15 cellular contexts compared by ENCODE assay signal in the genomic region with DNA sequence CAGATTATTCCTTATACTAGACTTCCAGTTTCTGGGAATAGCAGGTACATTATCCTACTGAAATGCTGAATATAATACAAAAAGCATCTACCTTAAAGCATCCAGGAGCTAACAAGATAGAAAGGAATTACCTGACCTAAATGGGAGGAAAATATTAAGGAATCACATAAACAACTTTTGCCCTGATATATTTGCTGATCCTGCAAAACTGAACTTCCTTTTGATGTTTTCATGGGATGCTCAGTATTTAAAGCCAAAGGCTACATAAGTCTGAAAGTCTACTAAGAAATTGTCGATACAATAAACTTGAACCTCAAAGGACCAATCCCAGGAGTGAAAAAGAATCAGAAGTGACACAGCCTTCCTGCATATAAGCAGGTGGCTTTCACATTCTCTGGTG.
A peak's percentile ranks its signal among the peaks of the same experiment; 100 is the strongest.
DNase-seq lines count a peak whose midpoint lies in the region; ATAC-seq and TF ChIP-seq lines count a peak whose summit lies in the region.
"Had no signal": no experiment of that assay in that cellular context is flagged by ENCODE, and none has a peak within 500 bp of the region (broad histone marks: within the 10 kb centered on the region; RNA-seq: fewer than 3 reads in every experiment).

No MANE protein-coding gene starts in this region.

- H2AFZ ChIP-seq in ACC112 (ENCODE audit: low read length, unreplicated experiment) = peak overlapping the region; percentile 78
- H2AFZ ChIP-seq in trophoblast cell (ENCODE audit: insufficient read depth, low read length, poor library complexity) = no peak overlapping the region
- H2AFZ ChIP-seq: GM23248 had no signal

- H3K9me3 Mint-ChIP-seq in HFFc6 = peaks cover 19% of the 10 kb centered on the region

- H2AK5ac ChIP-seq in trophoblast cell (ENCODE audit: low read length) = no peak overlapping the region

- no peaks in the 10 kb centered on the region; the same call in none of the 2 replicates for H3K27me3 Mint-ChIP-seq in HFFc6 (ENCODE audit: insufficient read depth)

- no peak overlapping the region for H4K91ac ChIP-seq in trophoblast cell (ENCODE audit: low read depth, low read length)

- H3K9ac ChIP-seq in trophoblast cell (ENCODE audit: low read length) = no peak overlapping the region
- H3K9ac ChIP-seq: GM23248 had no signal

- no peak for DNase-seq in HFFc6
- DNase-seq in SJSA1 (ENCODE audit: low read depth in 1 of 2, low spot score in 2 of 2) = no peak
- no peak for DNase-seq in spleen
- no peak for DNase-seq in trophoblast cell
- DNase-seq in mucosa of descending colon = no peak
- DNase-seq: Caco-2; CD8-positive, alpha-beta T cell; DMS53; GF-D8; GM23248 had no signal

- H3K27ac ChIP-seq in ACC112 (ENCODE audit: low read depth, low read length) (no peak overlapping the region), SJSA1 (peak overlapping the region; percentile 33), spleen (peak overlapping the region in 7 of 8 donors; percentile 1 to 52 (median 15)), trophoblast cell (ENCODE audit: low read depth, low read length) (no peak overlapping the region)
- H3K27ac ChIP-seq: HL-60 had no signal

- no peak for ATAC-seq in mucosa of descending colon
- no peak for ATAC-seq in GM18873 (IDR thresholded peaks at IDR 0.05; ENCODE audit: low FRiP score, unreplicated experiment)
- ATAC-seq: CD8-positive, alpha-beta T cell; HCT116 had no signal

- no peak overlapping the region for H3K23ac ChIP-seq in trophoblast cell (ENCODE audit: low read length)

- no peak overlapping the region for H3K4me2 ChIP-seq in trophoblast cell (ENCODE audit: low read length)

- no peak overlapping the region for H4K12ac ChIP-seq in trophoblast cell (ENCODE audit: low read depth, low read length)

- peaks cover 59% of the 10 kb centered on the region for H3K4me1 Mint-ChIP-seq in HFFc6 (ENCODE audit: low read depth)

- no peaks in the 10 kb centered on the region for H3K27me3 ChIP-seq in ACC112 (ENCODE audit: insufficient read depth, low read length)
- H3K27me3 ChIP-seq in SJSA1 (replicated peaks) = no peaks in the 10 kb centered on the region
- H3K27me3 ChIP-seq in spleen (replicated peaks in 1 of 7) = no peaks in the 10 kb centered on the region
- no peaks in the 10 kb centered on the region for H3K27me3 ChIP-seq in trophoblast cell (ENCODE audit: insufficient read depth, low read length)

- H3K36me3 ChIP-seq in ACC112 (ENCODE audit: insufficient read depth, low read length) = no peaks in the 10 kb centered on the region
- no peaks in the 10 kb centered on the region for H3K36me3 ChIP-seq in SJSA1
- H3K36me3 ChIP-seq in spleen = no peaks in the 10 kb centered on the region
- no peaks in the 10 kb centered on the region for H3K36me3 ChIP-seq in trophoblast cell (ENCODE audit: control insufficient read depth in 1 of 2, insufficient read depth in 2 of 2, low read length in 2 of 2)
- no peaks in the 10 kb centered on the region for H3K36me3 ChIP-seq in mucosa of descending colon (ENCODE audit: low read depth)

- H3K27ac Mint-ChIP-seq in HFFc6 = no peak overlapping the region
- H3K27ac Mint-ChIP-seq: CD14-positive monocyte; CD8-positive, alpha-beta T cell had no signal

- no peak overlapping the region for H4K8ac ChIP-seq in trophoblast cell (ENCODE audit: low read depth, low read length)

- TF ChIP-seq POLR2A in spleen (IDR thresholded peaks at IDR 0.05) = no peak

- H3K36me3 Mint-ChIP-seq in HFFc6 (ENCODE audit: low read depth) = peaks cover 32% of the 10 kb centered on the region
- H3K36me3 Mint-ChIP-seq: CD14-positive monocyte; CD8-positive, alpha-beta T cell had no signal

- no peak overlapping the region for H2BK120ac ChIP-seq in trophoblast cell (ENCODE audit: insufficient read depth, low read length, poor library complexity)

- no peak overlapping the region for H3K14ac ChIP-seq in trophoblast cell (ENCODE audit: low read length)

- H3K4me3 ChIP-seq in ACC112 (ENCODE audit: low read depth, low read length) (no peak overlapping the region), SJSA1 (no peak overlapping the region), spleen (no peak overlapping the region), trophoblast cell (ENCODE audit: low read depth, low read length) (no peak overlapping the region), mucosa of descending colon (no peak overlapping the region)

- H3K9me3 ChIP-seq in SJSA1 (replicated peaks) (no peaks in the 10 kb centered on the region), spleen (peaks cover 0 to 15% (median 10%) of the 10 kb centered on the region in 8 donors), trophoblast cell (ENCODE audit: insufficient read depth, low read depth, low read length) (no peaks in the 10 kb centered on the region), mucosa of descending colon (no peaks in the 10 kb centered on the region)
- H3K9me3 ChIP-seq: Caco-2 had no signal

- peaks cover 49% of the 10 kb centered on the region for H3K4me1 ChIP-seq in ACC112 (ENCODE audit: control insufficient read depth, insufficient read depth, low read length, unreplicated experiment)
- H3K4me1 ChIP-seq in SJSA1 (replicated peaks) = peaks cover 43% of the 10 kb centered on the region
- H3K4me1 ChIP-seq in spleen = peaks cover 13 to 45% (median 26%) of the 10 kb centered on the region in 6 donors
- H3K4me1 ChIP-seq in trophoblast cell (ENCODE audit: control insufficient read depth in 1 of 2, insufficient read depth in 2 of 2, low read length in 2 of 2) = no peaks in the 10 kb centered on the region
- H3K4me1 ChIP-seq in mucosa of descending colon (ENCODE audit: low read depth) = no peaks in the 10 kb centered on the region
- H3K4me1 ChIP-seq: Caco-2 had no signal

- WGBS in spleen, 5 donors = 44 to 81% (median 70%) methylated on average over 1 of the region's 1 CpG
- no CpG with 5 or more reads among the region's 1 CpG for WGBS in trophoblast cell (ENCODE audit: extremely low coverage, insufficient coverage, insufficient read length)

- no peak for TF ChIP-seq CTCF in HFFc6 (IDR thresholded peaks at IDR 0.05)
- TF ChIP-seq CTCF in spleen (IDR thresholded peaks at IDR 0.05 in 8 of 11, conservative IDR thresholded peaks at IDR 0.05 in 3 of 11) = no peak
- no peak for TF ChIP-seq CTCF in mucosa of descending colon (IDR thresholded peaks at IDR 0.05)

- H2BK12ac ChIP-seq in trophoblast cell (ENCODE audit: low read length) = no peak overlapping the region

- no peaks in the 10 kb centered on the region for H3K79me2 ChIP-seq in ACC112 (ENCODE audit: control insufficient read depth, insufficient read depth, low read length, unreplicated experiment)
- H3K79me2 ChIP-seq in trophoblast cell (ENCODE audit: control insufficient read depth, insufficient read depth, low read length, poor library complexity) = no peaks in the 10 kb centered on the region

- H3K4ac ChIP-seq in trophoblast cell (ENCODE audit: low read depth, low read length) = no peak overlapping the region

- peak overlapping the region; percentile 55; the same call in 1 of the 2 replicates for H3K4me3 Mint-ChIP-seq in HFFc6
- H3K4me3 Mint-ChIP-seq: CD14-positive monocyte; CD8-positive, alpha-beta T cell had no signal

- H3K18ac ChIP-seq in trophoblast cell (ENCODE audit: low read length) = no peak overlapping the region

- H3K79me1 ChIP-seq in trophoblast cell (ENCODE audit: low read length) = no peaks in the 10 kb centered on the region

- H2BK5ac ChIP-seq in trophoblast cell (ENCODE audit: low read depth, low read length, poor library complexity) = no peak overlapping the region

- intact Hi-C loops in spleen (cut with DNase I; ENCODE audit: low total_unique reads) (no loop called here), mucosa of descending colon (cut with DNase I, micrococcal nuclease) (no loop called here)

Comparison
In these comparisons a context has a peak if more than half of its experiments do, and no peak if none do; other contexts are left out.
1. H3K27ac ChIP-seq: peak in SJSA1 (single experiment) and spleen (7 of 8); none in ACC112 (single experiment) and trophoblast cell (single experiment).